9 cellular contexts compared by ENCODE assay signal in the genomic region with DNA sequence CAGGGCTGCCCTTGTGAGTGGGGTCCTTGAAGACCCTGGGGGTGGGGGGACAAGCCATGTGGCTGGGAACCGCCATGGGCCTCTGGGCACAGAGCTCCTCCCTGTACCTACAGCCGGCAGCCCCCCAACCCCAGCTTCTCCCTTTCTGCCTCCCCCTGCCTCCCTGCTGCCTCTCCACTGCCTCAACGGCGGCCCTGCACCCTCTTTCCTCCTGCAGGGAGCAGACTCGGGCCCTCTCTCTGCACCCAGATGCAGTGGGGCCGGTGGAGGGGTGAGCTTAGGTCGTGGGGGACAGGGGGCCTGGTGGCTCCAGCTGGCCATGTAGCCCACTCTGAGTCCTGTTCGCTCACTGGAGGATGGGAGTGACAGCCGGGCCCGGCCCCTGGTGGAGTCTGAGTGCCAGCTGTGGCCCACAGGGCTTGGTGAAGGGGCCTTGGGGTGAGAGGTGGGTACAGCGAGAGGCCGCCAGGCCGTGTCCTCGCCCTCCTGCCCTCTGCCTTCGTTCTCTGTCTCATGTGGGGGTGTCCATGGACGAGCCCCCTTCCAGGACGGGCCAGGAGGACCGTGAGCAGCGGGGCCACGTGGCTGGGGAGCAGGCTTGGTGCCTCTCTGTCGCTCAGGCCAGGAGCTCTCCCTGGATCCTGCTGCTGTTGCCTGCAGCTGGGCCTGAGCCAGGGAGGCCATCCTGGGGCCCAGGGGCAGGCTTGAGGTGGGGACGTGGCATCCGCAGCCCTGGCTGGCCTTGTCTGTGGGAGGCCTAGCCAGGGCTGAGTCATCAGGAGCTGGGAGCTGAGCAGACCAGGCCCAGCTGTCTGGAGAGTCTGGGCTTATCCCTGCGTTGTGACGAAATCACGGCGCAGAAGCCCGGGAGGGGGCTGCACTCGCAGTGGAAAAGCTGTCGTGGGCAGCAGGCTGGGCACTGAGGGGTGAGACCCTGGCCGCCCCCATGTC.
DNase-seq lines count a peak whose midpoint lies in the region; ATAC-seq, FAIRE-seq and TF ChIP-seq lines count a peak whose summit lies in the region.
"Had no signal": no experiment of that assay in that cellular context is flagged by ENCODE, and none has a peak within 500 bp of the region (broad histone marks: within the 10 kb centered on the region; RNA-seq: fewer than 3 reads in every experiment).

No MANE protein-coding gene starts in this region.

- DNase-seq in GM04504 (ENCODE audit: low read depth) = peak; percentile 97
- peak; percentile 89 to 97 for DNase-seq in SJSA1 (ENCODE audit: low read depth in 1 of 2, low spot score in 2 of 2)
- DNase-seq in glutamatergic neuron = peak; percentile 39
- peak; percentile 93 for DNase-seq in posterior vena cava (ENCODE audit: low spot score)
- no peak for DNase-seq in GM12892 (ENCODE audit: insufficient read length)
- DNase-seq in WTC11 (ENCODE audit: low spot score) = no peak
- DNase-seq: activated B cell treated with CpG ODN at 0.5 μM for 24 hours had no signal

- H3K36me3 ChIP-seq in SJSA1 = no peaks in the 10 kb centered on the region

- H3K4me1 ChIP-seq in SJSA1 (replicated peaks) = peaks cover 30% of the 10 kb centered on the region

- H3K4me1 Mint-ChIP-seq in glutamatergic neuron (ENCODE audit: low read depth, unreplicated experiment) (no peaks in the 10 kb centered on the region), WTC11 (no peaks in the 10 kb centered on the region; the same call in 1 of the 2 replicates)
- H3K4me1 Mint-ChIP-seq: activated B cell treated with CpG ODN at 0.5 μM for 24 hours had no signal

- no peak overlapping the region for H3K4me3 ChIP-seq in SJSA1

- POLR2A ChIA-PET in WTC11 (lab: Charles Lee) = no interaction called here

- ATAC-seq in HG03460 (IDR thresholded peaks at IDR 0.05; ENCODE audit: unreplicated experiment) (no peak), GM18870 (IDR thresholded peaks at IDR 0.05; ENCODE audit: unreplicated experiment) (no peak), WTC11 (no peak)

- H3K36me3 Mint-ChIP-seq in glutamatergic neuron (ENCODE audit: unreplicated experiment) (no peaks in the 10 kb centered on the region), WTC11 (no peaks in the 10 kb centered on the region)

- no peaks in the 10 kb centered on the region for H3K27me3 ChIP-seq in SJSA1 (replicated peaks)

- H3K4me3 Mint-ChIP-seq in glutamatergic neuron (ENCODE audit: unreplicated experiment) (no peak overlapping the region), WTC11 (no peak overlapping the region)
- H3K4me3 Mint-ChIP-seq: activated B cell treated with CpG ODN at 0.5 μM for 24 hours had no signal

- H3K9me3 ChIP-seq in SJSA1 (replicated peaks) = no peaks in the 10 kb centered on the region

- intact Hi-C loops in posterior vena cava (cut with DNase I) = no loop called here

- H3K9me3 Mint-ChIP-seq in glutamatergic neuron (ENCODE audit: unreplicated experiment) (peaks cover 1% of the 10 kb centered on the region), WTC11 (no peaks in the 10 kb centered on the region)
- H3K9me3 Mint-ChIP-seq: activated B cell treated with CpG ODN at 0.5 μM for 24 hours had no signal

- H3K27me3 Mint-ChIP-seq in glutamatergic neuron (ENCODE audit: unreplicated experiment) = no peaks in the 10 kb centered on the region
- H3K27me3 Mint-ChIP-seq in WTC11 (ENCODE audit: low read depth) = peaks cover 18% of the 10 kb centered on the region

- no peak for FAIRE-seq in GM12892 (lab: Jason Lieb, UNC)

- H3K27ac ChIP-seq in SJSA1 = peak overlapping the region; percentile 96

- CTCF ChIA-PET in WTC11 (lab: Charles Lee) = interaction anchor here (0.7 to 3.0 kb wide), 5 partner anchors 10 to 276 kb away, joined by 3 to 12 read pairs (median 3); no protein-coding TSS in a partner anchor

- H3K27ac Mint-ChIP-seq in glutamatergic neuron (ENCODE audit: unreplicated experiment) (no peak overlapping the region), WTC11 (no peak overlapping the region; the same call in 1 of the 2 replicates)
- H3K27ac Mint-ChIP-seq: activated B cell treated with CpG ODN at 0.5 μM for 24 hours had no signal

- TF ChIP-seq POLR2A in GM12892 (IDR thresholded peaks at IDR 0.05; ENCODE audit: low read depth, low read length) = no peak

- TF ChIP-seq CTCF in glutamatergic neuron (IDR thresholded peaks at IDR 0.05; ENCODE audit: partially characterized antibody, unreplicated experiment) = no peak
- TF ChIP-seq CTCF in WTC11 (IDR thresholded peaks at IDR 0.05) = no peak

TF ChIP-seq in WTC11, 78 proteins besides CTCF, POLR2A, EP300 and RAD21 (continues in another document):
- TF ChIP-seq, protein P1, sequence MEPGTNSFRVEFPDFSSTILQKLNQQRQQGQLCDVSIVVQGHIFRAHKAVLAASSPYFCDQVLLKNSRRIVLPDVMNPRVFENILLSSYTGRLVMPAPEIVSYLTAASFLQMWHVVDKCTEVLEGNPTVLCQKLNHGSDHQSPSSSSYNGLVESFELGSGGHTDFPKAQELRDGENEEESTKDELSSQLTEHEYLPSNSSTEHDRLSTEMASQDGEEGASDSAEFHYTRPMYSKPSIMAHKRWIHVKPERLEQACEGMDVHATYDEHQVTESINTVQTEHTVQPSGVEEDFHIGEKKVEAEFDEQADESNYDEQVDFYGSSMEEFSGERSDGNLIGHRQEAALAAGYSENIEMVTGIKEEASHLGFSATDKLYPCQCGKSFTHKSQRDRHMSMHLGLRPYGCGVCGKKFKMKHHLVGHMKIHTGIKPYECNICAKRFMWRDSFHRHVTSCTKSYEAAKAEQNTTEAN (CRISPR knock-in tag; IDR thresholded peaks at IDR 0.05) = no peak
- TF ChIP-seq SP1 (CRISPR knock-in tag; conservative IDR thresholded peaks at IDR 0.05) (no peak), CREB1 (CRISPR knock-in tag; IDR thresholded peaks at IDR 0.05) (no peak), ZNF423 (CRISPR knock-in tag; IDR thresholded peaks at IDR 0.05) (no peak), EMX1 (CRISPR knock-in tag; IDR thresholded peaks at IDR 0.05) (no peak), PRRX2 (CRISPR knock-in tag; IDR thresholded peaks at IDR 0.05) (no peak), TP53 (CRISPR knock-in tag; IDR thresholded peaks at IDR 0.05) (no peak)
- TF ChIP-seq, protein P2, sequence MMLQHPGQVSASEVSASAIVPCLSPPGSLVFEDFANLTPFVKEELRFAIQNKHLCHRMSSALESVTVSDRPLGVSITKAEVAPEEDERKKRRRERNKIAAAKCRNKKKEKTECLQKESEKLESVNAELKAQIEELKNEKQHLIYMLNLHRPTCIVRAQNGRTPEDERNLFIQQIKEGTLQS (CRISPR knock-in tag; conservative IDR thresholded peaks at IDR 0.05) = no peak
- TF ChIP-seq, protein P3, sequence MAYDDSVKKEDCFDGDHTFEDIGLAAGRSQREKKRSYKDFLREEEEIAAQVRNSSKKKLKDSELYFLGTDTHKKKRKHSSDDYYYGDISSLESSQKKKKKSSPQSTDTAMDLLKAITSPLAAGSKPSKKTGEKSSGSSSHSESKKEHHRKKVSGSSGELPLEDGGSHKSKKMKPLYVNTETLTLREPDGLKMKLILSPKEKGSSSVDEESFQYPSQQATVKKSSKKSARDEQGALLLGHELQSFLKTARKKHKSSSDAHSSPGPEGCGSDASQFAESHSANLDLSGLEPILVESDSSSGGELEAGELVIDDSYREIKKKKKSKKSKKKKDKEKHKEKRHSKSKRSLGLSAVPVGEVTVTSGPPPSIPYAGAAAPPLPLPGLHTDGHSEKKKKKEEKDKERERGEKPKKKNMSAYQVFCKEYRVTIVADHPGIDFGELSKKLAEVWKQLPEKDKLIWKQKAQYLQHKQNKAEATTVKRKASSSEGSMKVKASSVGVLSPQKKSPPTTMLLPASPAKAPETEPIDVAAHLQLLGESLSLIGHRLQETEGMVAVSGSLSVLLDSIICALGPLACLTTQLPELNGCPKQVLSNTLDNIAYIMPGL (CRISPR knock-in tag; IDR thresholded peaks at IDR 0.05) = no peak
- TF ChIP-seq, protein P4, sequence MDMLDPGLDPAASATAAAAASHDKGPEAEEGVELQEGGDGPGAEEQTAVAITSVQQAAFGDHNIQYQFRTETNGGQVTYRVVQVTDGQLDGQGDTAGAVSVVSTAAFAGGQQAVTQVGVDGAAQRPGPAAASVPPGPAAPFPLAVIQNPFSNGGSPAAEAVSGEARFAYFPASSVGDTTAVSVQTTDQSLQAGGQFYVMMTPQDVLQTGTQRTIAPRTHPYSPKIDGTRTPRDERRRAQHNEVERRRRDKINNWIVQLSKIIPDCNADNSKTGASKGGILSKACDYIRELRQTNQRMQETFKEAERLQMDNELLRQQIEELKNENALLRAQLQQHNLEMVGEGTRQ (CRISPR knock-in tag; IDR thresholded peaks at IDR 0.05) = no peak
- TF ChIP-seq, protein P5, sequence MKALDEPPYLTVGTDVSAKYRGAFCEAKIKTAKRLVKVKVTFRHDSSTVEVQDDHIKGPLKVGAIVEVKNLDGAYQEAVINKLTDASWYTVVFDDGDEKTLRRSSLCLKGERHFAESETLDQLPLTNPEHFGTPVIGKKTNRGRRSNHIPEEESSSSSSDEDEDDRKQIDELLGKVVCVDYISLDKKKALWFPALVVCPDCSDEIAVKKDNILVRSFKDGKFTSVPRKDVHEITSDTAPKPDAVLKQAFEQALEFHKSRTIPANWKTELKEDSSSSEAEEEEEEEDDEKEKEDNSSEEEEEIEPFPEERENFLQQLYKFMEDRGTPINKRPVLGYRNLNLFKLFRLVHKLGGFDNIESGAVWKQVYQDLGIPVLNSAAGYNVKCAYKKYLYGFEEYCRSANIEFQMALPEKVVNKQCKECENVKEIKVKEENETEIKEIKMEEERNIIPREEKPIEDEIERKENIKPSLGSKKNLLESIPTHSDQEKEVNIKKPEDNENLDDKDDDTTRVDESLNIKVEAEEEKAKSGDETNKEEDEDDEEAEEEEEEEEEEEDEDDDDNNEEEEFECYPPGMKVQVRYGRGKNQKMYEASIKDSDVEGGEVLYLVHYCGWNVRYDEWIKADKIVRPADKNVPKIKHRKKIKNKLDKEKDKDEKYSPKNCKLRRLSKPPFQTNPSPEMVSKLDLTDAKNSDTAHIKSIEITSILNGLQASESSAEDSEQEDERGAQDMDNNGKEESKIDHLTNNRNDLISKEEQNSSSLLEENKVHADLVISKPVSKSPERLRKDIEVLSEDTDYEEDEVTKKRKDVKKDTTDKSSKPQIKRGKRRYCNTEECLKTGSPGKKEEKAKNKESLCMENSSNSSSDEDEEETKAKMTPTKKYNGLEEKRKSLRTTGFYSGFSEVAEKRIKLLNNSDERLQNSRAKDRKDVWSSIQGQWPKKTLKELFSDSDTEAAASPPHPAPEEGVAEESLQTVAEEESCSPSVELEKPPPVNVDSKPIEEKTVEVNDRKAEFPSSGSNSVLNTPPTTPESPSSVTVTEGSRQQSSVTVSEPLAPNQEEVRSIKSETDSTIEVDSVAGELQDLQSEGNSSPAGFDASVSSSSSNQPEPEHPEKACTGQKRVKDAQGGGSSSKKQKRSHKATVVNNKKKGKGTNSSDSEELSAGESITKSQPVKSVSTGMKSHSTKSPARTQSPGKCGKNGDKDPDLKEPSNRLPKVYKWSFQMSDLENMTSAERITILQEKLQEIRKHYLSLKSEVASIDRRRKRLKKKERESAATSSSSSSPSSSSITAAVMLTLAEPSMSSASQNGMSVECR (CRISPR knock-in tag; IDR thresholded peaks at IDR 0.05; ENCODE audit: borderline replicate concordance) = no peak

Comparison
In these comparisons a context has a peak if more than half of its experiments do, and no peak if none do; other contexts are left out.
1. DNase-seq: peak in GM04504 (single experiment), SJSA1 (2 of 2), glutamatergic neuron (single experiment) and posterior vena cava (single experiment); none in GM12892 (single experiment) and WTC11 (single experiment).